24 cellular contexts compared by ENCODE assay signal in genomic region chr5:129406440-129406839, GRCh38. TPM values are rescaled to one million over a fixed set of nuclear protein-coding genes. Genes with fewer than 3 reads are reported as not detected.
"Had no signal": no experiment of that assay in that cellular context is flagged by ENCODE, and none has a peak within 500 bp of the region (broad histone marks: within the 10 kb centered on the region; RNA-seq: fewer than 3 reads in every experiment).

No MANE protein-coding gene starts in this region.

- H3K4me3 ChIP-seq: MG63, SJSA1, SK-N-MC had no signal

- H3K4me1 ChIP-seq: SJSA1 had no signal

- DNase-seq: Karpas-422, KG1, MG63, NCI-H1092, NCI-H1105 treated with DMSO at 0.1 percent for 48 hours, NCI-H1417 treated with DMSO at 0.1 percent for 48 hours, NCI-H146, NCI-H1694 treated with DMSO at 0.1 percent for 48 hours, NCI-H1930, NCI-H2081, NCI-H2107, NCI-H226, NCI-H446, NCI-H510A, NCI-H524 treated with DMSO at 0.1 percent for 48 hours, NCI-H69, NCI-H774, Right ventricle myocardium superior, RPMI8226, SIG-M5 had no signal

- H3K9me3 ChIP-seq: MG63, SJSA1 had no signal

- H3K27ac ChIP-seq: SJSA1, SK-N-MC had no signal

- FAIRE-seq: RCC 7860 had no signal

RNA-seq across cellular contexts. Expression of gene ADAMTS19, which starts 53.7 kb away (rescaled TPM):
- total RNA-seq: HT-29, SJSA1 had no signal
